8 cellular contexts compared by ENCODE assay signal in the genomic region with DNA sequence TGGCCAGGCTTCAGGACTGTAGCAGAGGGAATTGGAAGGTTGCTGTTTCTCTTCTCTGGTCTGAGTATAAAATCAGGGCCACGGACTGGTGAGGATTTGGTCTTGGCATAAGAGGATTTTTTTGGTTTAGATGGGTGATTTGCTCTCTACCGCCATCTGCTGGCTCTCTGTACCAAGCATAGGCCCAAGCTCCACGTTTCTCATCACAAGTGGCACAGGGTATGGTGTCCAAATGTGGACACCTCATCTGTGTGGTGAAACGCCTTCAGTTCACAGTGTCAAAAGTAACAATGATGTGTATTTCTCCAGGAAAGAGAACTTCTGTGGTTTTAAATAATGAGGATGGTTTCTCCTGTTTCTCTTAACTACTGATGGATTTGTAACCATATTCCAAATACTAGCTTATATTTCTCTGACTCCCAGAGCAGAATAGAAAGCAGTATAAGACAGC.
DNase-seq lines count a peak whose midpoint lies in the region; FAIRE-seq and TF ChIP-seq lines count a peak whose summit lies in the region.

No MANE protein-coding gene starts in this region.

- no peaks in the 10 kb centered on the region for H3K4me1 Mint-ChIP-seq in activated naive CD4-positive, alpha-beta T cell treated with anti-CD3 and anti-CD28 coated beads for 36 hours (ENCODE audit: low read depth)

- H3K9me3 Mint-ChIP-seq in activated naive CD4-positive, alpha-beta T cell treated with anti-CD3 and anti-CD28 coated beads for 36 hours = no peaks in the 10 kb centered on the region

- TF ChIP-seq POLR2A in vagina (IDR thresholded peaks at IDR 0.05) = no peak

- no peak overlapping the region for H3K4me3 Mint-ChIP-seq in activated naive CD4-positive, alpha-beta T cell treated with anti-CD3 and anti-CD28 coated beads for 36 hours

- no peaks in the 10 kb centered on the region for H3K36me3 ChIP-seq in vagina

- H3K27me3 ChIP-seq in vagina = no peaks in the 10 kb centered on the region

- H3K4me3 ChIP-seq in vagina = no peak overlapping the region

- FAIRE-seq in D721Med (lab: Jason Lieb, UNC) = peak; percentile 92

- CTCF ChIA-PET in activated naive CD4-positive, alpha-beta T cell treated with anti-CD3 and anti-CD28 coated beads for 36 hours (lab: Charles Lee) = interaction anchor here (0.5 to 2.8 kb wide), 43 partner anchors 8 to 731 kb away, joined by 3 to 22 read pairs (median 4); partner anchors contain the start of gene EML6

- in situ Hi-C loops in SK-MEL-5 (cut with HindIII; ENCODE audit: low pct_unique_long_range_greater_than_20kb, low sequenced_read_pairs) = no loop called here

- H3K9me3 ChIP-seq in vagina = no peaks in the 10 kb centered on the region

- no peaks in the 10 kb centered on the region for H3K4me1 ChIP-seq in vagina

- intact Hi-C loops in activated naive CD4-positive, alpha-beta T cell treated with anti-CD3 and anti-CD28 coated beads for 36 hours (cut with micrococcal nuclease) = loop anchor here (1.0 to 5.0 kb wide), 11 partner anchors 58 to 731 kb away; partner anchors contain the start of gene EML6
- intact Hi-C loops in posterior vena cava (cut with DNase I) (loop anchor here in 1 of 2 donors (5.0 kb wide), 1 partner anchor 316 kb away; no protein-coding TSS in a partner anchor), vagina (cut with DNase I) (loop anchor here (10.0 kb wide), 1 partner anchor 114 kb away; the partner anchor contains the start of gene EML6)

- DNase-seq in D721Med (ENCODE audit: insufficient read length, low spot score) (no peak), GM20000 (ENCODE audit: low spot score) (peak; percentile 63), KG1 (lab: John Stamatoyannopoulos, UW) (peak; percentile 12), SK-MEL-5 (ENCODE audit: low read depth, low spot score) (peak; percentile 88), glomerular visceral epithelial cell (ENCODE audit: extremely low spot score) (peak; percentile 63), posterior vena cava (ENCODE audit: low spot score) (peak; percentile 80), vagina (ENCODE audit: extremely low spot score in 2 of 2) (no peak)
- peak; percentile 80 for DNase-seq in activated naive CD4-positive, alpha-beta T cell treated with anti-CD3 and anti-CD28 coated beads for 36 hours

- H3K27ac ChIP-seq in vagina = no peak overlapping the region

- TF ChIP-seq CTCF in D721Med (IDR thresholded peaks at IDR 0.05; ENCODE audit: insufficient read depth, missing control alignments) = peak; percentile 86
- peak; percentile 79 for TF ChIP-seq CTCF in GM20000 (IDR thresholded peaks at IDR 0.05; ENCODE audit: extremely low read depth, missing control alignments)
- TF ChIP-seq CTCF in vagina (IDR thresholded peaks at IDR 0.05) = peak; percentile 57 to 88 (median 71)

- H3K27me3 Mint-ChIP-seq in activated naive CD4-positive, alpha-beta T cell treated with anti-CD3 and anti-CD28 coated beads for 36 hours (ENCODE audit: low read depth) = no peaks in the 10 kb centered on the region

- H3K36me3 Mint-ChIP-seq in activated naive CD4-positive, alpha-beta T cell treated with anti-CD3 and anti-CD28 coated beads for 36 hours (ENCODE audit: low read depth) = no peaks in the 10 kb centered on the region

- H3K27ac Mint-ChIP-seq in activated naive CD4-positive, alpha-beta T cell treated with anti-CD3 and anti-CD28 coated beads for 36 hours = no peak overlapping the region

Comparison
In these comparisons a context has a peak if more than half of its experiments do, and no peak if none do; other contexts are left out.
1. DNase-seq: peak in GM20000 (single experiment), KG1 (single experiment), SK-MEL-5 (single experiment), activated naive CD4-positive, alpha-beta T cell treated with anti-CD3 and anti-CD28 coated beads for 36 hours (single experiment), glomerular visceral epithelial cell (single experiment) and posterior vena cava (single experiment); none in D721Med (single experiment) and vagina (0 of 2).
2. Peak in every context shown above with its lines, with median percentiles within 50 percentile points of each other: CTCF ChIP-seq.